Comparison of ENCODE assay signal across 13 cellular contexts in genomic region chr19:3248728-3249315, GRCh38. TPM values are rescaled to one million over a fixed set of nuclear protein-coding genes. Genes with fewer than 3 reads are reported as not detected.
DNase-seq lines count a peak whose midpoint lies in the region; ATAC-seq, FAIRE-seq and TF ChIP-seq lines count a peak whose summit lies in the region.
"Had no signal": no experiment of that assay in that cellular context is flagged by ENCODE, and none has a peak within 500 bp of the region (broad histone marks: within the 10 kb centered on the region; RNA-seq: fewer than 3 reads in every experiment).

No MANE protein-coding gene starts in this region.

- H3K4me1 ChIP-seq in A549 (no peaks in the 10 kb centered on the region), BE2C (no peaks in the 10 kb centered on the region)

- 15% methylated on average over 9 of the region's 14 CpGs for WGBS in A549 (ENCODE audit: missing lambda C conversion rate)

- POLR2A ChIA-PET in A549 (lab: Yijun Ruan, JAX): no interaction called here

- no peak overlapping the region for H3K4me3 ChIP-seq in A549
- H3K4me3 ChIP-seq in BE2C (ENCODE audit: low read depth, low read length): peak overlapping the region; percentile 6; the same call in 1 of the 2 replicates
- no peak overlapping the region for H3K4me3 ChIP-seq in WERI-Rb-1 (ENCODE audit: low read depth, low read length)

- H3K27me3 ChIP-seq in BE2C: no peaks in the 10 kb centered on the region
- no peaks in the 10 kb centered on the region for H3K27me3 ChIP-seq in WERI-Rb-1 (ENCODE audit: insufficient read depth, low read depth, severe bottlenecking)

- TF ChIP-seq CTCF in A549 (IDR thresholded peaks at IDR 0.05): no peak
- TF ChIP-seq CTCF in BE2C (IDR thresholded peaks at IDR 0.05; ENCODE audit: low read depth, low read length): no peak
- peak; percentile 35; the same call in 1 of the 2 replicates for TF ChIP-seq CTCF in WERI-Rb-1 (IDR thresholded peaks at IDR 0.05; ENCODE audit: low read depth, low read length)

- H3K36me3 ChIP-seq in BE2C (no peaks in the 10 kb centered on the region; the same call in 1 of the 2 replicates), WERI-Rb-1 (no peaks in the 10 kb centered on the region)

- TF ChIP-seq RAD21 in A549 (conservative IDR thresholded peaks at IDR 0.05 in 1 of 2, IDR thresholded peaks at IDR 0.05 in 1 of 2): no peak

- CTCF ChIA-PET in A549 (lab: Yijun Ruan, JAX): interaction anchor here (0.6 to 1.0 kb wide), 2 partner anchors 18 to 922 kb away, joined by 3 read pairs; no protein-coding TSS in a partner anchor

- no peak for FAIRE-seq in A549 (lab: Jason Lieb, UNC)

- TF ChIP-seq POLR2A in A549 (IDR thresholded peaks at IDR 0.05; ENCODE audit: low read length): no peak

- H3K4me2 ChIP-seq in A549: 0 out of 3 replicates have a peak overlapping the region, but pooled peaks have one; percentile 25

- no peak for TF ChIP-seq EP300 in A549 (IDR thresholded peaks at IDR 0.05)

- DNase-seq in NCI-H748 (lab: John Stamatoyannopoulos, UW; ENCODE audit: unreplicated experiment): peak; percentile 45
- no peak for DNase-seq in NCI-H748 treated with DMSO at 0.1 percent for 48 hours (lab: John Stamatoyannopoulos, UW)
- DNase-seq in A549 (ENCODE audit: low read depth in 1 of 2, low spot score in 1 of 2): no peak
- DNase-seq in BE2C: no peak
- peak; percentile 70 for DNase-seq in WERI-Rb-1
- no peak for DNase-seq in NCI-H1694 treated with DMSO at 0.1 percent for 48 hours (lab: John Stamatoyannopoulos, UW)
- DNase-seq: ACHN; C1 segment of cervical spinal cord; CD4-positive, alpha-beta T cell; DMS 273 treated with DMSO at 0.1 percent for 48 hours; HCEC 1CT; IMR-90 had no signal

- no peak overlapping the region for H3K27ac ChIP-seq in A549
- no peak overlapping the region for H3K27ac ChIP-seq in WERI-Rb-1

- H3K9me3 ChIP-seq in A549: 0 out of 3 replicates have a peak, but pooled peaks cover 5% of the 10 kb centered on the region
- no peaks in the 10 kb centered on the region; the same call in 1 of the 2 replicates for H3K9me3 ChIP-seq in BE2C
- H3K9me3 ChIP-seq in WERI-Rb-1 (ENCODE audit: severe bottlenecking): peaks cover 6% of the 10 kb centered on the region

- ATAC-seq in A549 (peak in 1 of 2 experiments; percentile 39; a peak in 2 of 6 replicates), GM19035 (IDR thresholded peaks at IDR 0.05; ENCODE audit: unreplicated experiment) (no peak)

TF ChIP-seq in A549, 52 proteins besides CTCF, POLR2A, EP300 and RAD21:
- TF ChIP-seq HOXA7 (CRISPR knock-in tag; IDR thresholded peaks at IDR 0.05) (no peak), GATA3 (IDR thresholded peaks at IDR 0.05; ENCODE audit: borderline replicate concordance) (no peak), NPAS2 (CRISPR knock-in tag; IDR thresholded peaks at IDR 0.05; ENCODE audit: borderline replicate concordance) (no peak), RFX5 (IDR thresholded peaks at IDR 0.05) (no peak), RCOR1 (IDR thresholded peaks at IDR 0.05; ENCODE audit: low read depth, low read length) (no peak), ZFP36 (IDR thresholded peaks at IDR 0.05; ENCODE audit: borderline replicate concordance, partially characterized antibody) (no peak), ELK1 (IDR thresholded peaks at IDR 0.05; ENCODE audit: low read depth, low read length) (no peak), CBX8 (IDR thresholded peaks at IDR 0.05) (no peak), TFCP2L1 (CRISPR knock-in tag; IDR thresholded peaks at IDR 0.05) (no peak), HES2 (IDR thresholded peaks at IDR 0.05) (no peak), EHMT2 (IDR thresholded peaks at IDR 0.05; ENCODE audit: low read depth) (no peak), SMC3 (IDR thresholded peaks at IDR 0.05) (no peak)

RNA-seq across cellular contexts. Expression of gene CELF5, which starts 24.4 kb away (rescaled TPM):
- polyA plus RNA-seq in A549 (2011; rRNA removed) (0.31 and 0.42 TPM in 2 replicates), A549 (2017; fragmentation: RNase III; extraction: RNeasy Plus Mini Kit Qiagen cat#74134 plus additional on column Dnase treatment) (0.61 to 0.87 TPM (median 0.75 TPM) in 3 replicates)
- polyA plus RNA-seq in A549 (2012; cell fraction: cytosol; rRNA removed): 0.25 and 0.27 TPM in 2 replicates
- polyA plus RNA-seq in A549 (2012; cell fraction: nucleus; rRNA removed): 0.92 and 0.99 TPM in 2 replicates
- 0.08 TPM in 1 of 2 replicates, not detected in the other for polyA minus RNA-seq in A549 (2011; rRNA and poly(A)+ RNA removed)
- polyA plus RNA-seq in BE2C (2012; ENCODE audit: insufficient read depth, insufficient read length, low read depth): not detected

Comparison
In these comparisons a context has a peak if more than half of its experiments do, and no peak if none do; other contexts are left out.
1. DNase-seq: peak in NCI-H748 (single experiment) and WERI-Rb-1 (single experiment); none in NCI-H748 treated with DMSO at 0.1 percent for 48 hours (single experiment), A549 (0 of 2), BE2C (single experiment) and NCI-H1694 treated with DMSO at 0.1 percent for 48 hours (single experiment).